In genomic region chr16:2470603-2471015, GRCh38 we compare ENCODE assay signal across 8 cellular contexts. TPM values are rescaled to one million over a fixed set of nuclear protein-coding genes. Genes with fewer than 3 reads are reported as not detected.
A peak's percentile ranks its signal among the peaks of the same experiment; 100 is the strongest.
DNase-seq lines count a peak whose midpoint lies in the region; ATAC-seq and TF ChIP-seq lines count a peak whose summit lies in the region.
"Had no signal": no experiment of that assay in that cellular context is flagged by ENCODE, and none has a peak within 500 bp of the region (broad histone marks: within the 10 kb centered on the region; RNA-seq: fewer than 3 reads in every experiment).

No MANE protein-coding gene starts in this region.

- ATAC-seq in PC-3: no peak
- ATAC-seq in GM18873 (IDR thresholded peaks at IDR 0.05; ENCODE audit: low FRiP score, unreplicated experiment): no peak

- H3F3A ChIP-seq in PC-3 (ENCODE audit: low read length, unreplicated experiment): no peaks in the 10 kb centered on the region

- no peak overlapping the region for H3K4me3 ChIP-seq in PC-3 (ENCODE audit: low read length)

- H3K27me3 ChIP-seq in PC-3 (ENCODE audit: low read length): no peaks in the 10 kb centered on the region

- no peak overlapping the region for H3K4me2 ChIP-seq in PC-3 (ENCODE audit: low read length)

- H3K36me3 Mint-ChIP-seq in osteocyte (ENCODE audit: unreplicated experiment): no peaks in the 10 kb centered on the region

- H2AFZ ChIP-seq in PC-3 (ENCODE audit: low read length): no peak overlapping the region

- H3K27ac Mint-ChIP-seq in osteocyte (ENCODE audit: unreplicated experiment): peak overlapping the region; percentile 44

- no peaks in the 10 kb centered on the region for H3K9me3 ChIP-seq in PC-3 (ENCODE audit: low read length)

- no peak overlapping the region for H3K4me3 Mint-ChIP-seq in osteocyte (ENCODE audit: unreplicated experiment)
- H3K4me3 Mint-ChIP-seq: activated CD4-positive, alpha-beta T cell treated with anti-CD3 and anti-CD28 coated beads, Interleukin-2, amount 10 ng/mL, durations not matched to agents 7 days and 5 days had no signal

- POLR2A ChIA-PET in PC-3 (lab: Charles Lee; ENCODE audit: unreplicated experiment): no interaction called here

- no peaks in the 10 kb centered on the region for H3K9me2 ChIP-seq in PC-3 (replicated peaks; ENCODE audit: low read length)

- H3K4me1 ChIP-seq in PC-3 (ENCODE audit: insufficient read depth, low read length): peaks cover 9% of the 10 kb centered on the region; the same call in 1 of the 2 replicates

- no peaks in the 10 kb centered on the region for H3K36me3 ChIP-seq in PC-3 (ENCODE audit: low read depth, low read length)

- intact Hi-C loops in PC-3 (cut with micrococcal nuclease): no loop called here

- BruUV-seq in PC-3 (replicated peaks; lab: Mats Ljungman, UMichigan): no TSS peak

- H4K20me1 ChIP-seq in PC-3 (ENCODE audit: low read length): no peaks in the 10 kb centered on the region

- DNase-seq in NCI-H748 (lab: John Stamatoyannopoulos, UW; ENCODE audit: unreplicated experiment) (peak; percentile 12), NCI-H748 treated with DMSO at 0.1 percent for 48 hours (lab: John Stamatoyannopoulos, UW) (no peak), PC-3 (peak; percentile 24), osteocyte (ENCODE audit: extremely low spot score, unreplicated experiment) (no peak), NCI-H1105 (lab: John Stamatoyannopoulos, UW) (no peak)
- DNase-seq: activated CD4-positive, alpha-beta T cell treated with anti-CD3 and anti-CD28 coated beads, Interleukin-2, amount 10 ng/mL, durations not matched to agents 7 days and 5 days; cerebellar nuclear complex had no signal

- CTCF ChIA-PET in PC-3 (lab: Charles Lee): no interaction called here

- H3K9me3 Mint-ChIP-seq in osteocyte (ENCODE audit: unreplicated experiment): no peaks in the 10 kb centered on the region
- H3K9me3 Mint-ChIP-seq: activated CD4-positive, alpha-beta T cell treated with anti-CD3 and anti-CD28 coated beads, Interleukin-2, amount 10 ng/mL, durations not matched to agents 7 days and 5 days had no signal

- H3K4me1 Mint-ChIP-seq in osteocyte (ENCODE audit: unreplicated experiment): peaks cover 34% of the 10 kb centered on the region

- H3K79me2 ChIP-seq in PC-3 (ENCODE audit: low read length): peaks cover 2% of the 10 kb centered on the region

- H3K27me3 Mint-ChIP-seq in osteocyte (ENCODE audit: unreplicated experiment): no peaks in the 10 kb centered on the region

- TF ChIP-seq CTCF in PC-3 (conservative IDR thresholded peaks at IDR 0.05; ENCODE audit: low read depth, low read length): no peak
- no peak for TF ChIP-seq CTCF in osteocyte (IDR thresholded peaks at IDR 0.05)

- H3K27ac ChIP-seq in PC-3 (ENCODE audit: low read length): no peak overlapping the region

- H3K9ac ChIP-seq in PC-3 (ENCODE audit: low read length): no peak overlapping the region

RNA-seq across cellular contexts. Expression of gene NTN3, which starts 0.5 kb away (rescaled TPM):
- total RNA-seq in PC-3 (2014; rRNA removed) (not detected in 2 replicates), osteocyte (1.4 and 1.8 TPM in 2 replicates)
- total RNA-seq: activated CD4-positive, alpha-beta T cell treated with anti-CD3 and anti-CD28 coated beads, Interleukin-2, amount 10 ng/mL, durations not matched to agents 7 days and 5 days had no signal

RNA-seq across cellular contexts. Expression of gene TBC1D24, which starts 4.3 kb away (rescaled TPM):
- total RNA-seq in PC-3 (2014; rRNA removed) (11.3 and 15.2 TPM in 2 replicates), osteocyte (15.4 and 17.4 TPM in 2 replicates)

RNA-seq across cellular contexts. Expression of gene TEDC2, which starts 10.7 kb away (rescaled TPM):
- total RNA-seq in PC-3 (2014; rRNA removed): 35.5 and 44.9 TPM in 2 replicates
- total RNA-seq in osteocyte: 4.4 and 6.7 TPM in 2 replicates

RNA-seq across cellular contexts. Expression of gene CCNF, which starts 41.4 kb away (rescaled TPM):
- total RNA-seq in PC-3 (2014; rRNA removed): 26.8 and 31.4 TPM in 2 replicates
- 8.0 and 10.0 TPM in 2 replicates for total RNA-seq in osteocyte

RNA-seq across cellular contexts. Expression of gene ATP6V0C, which starts 43.1 kb away (rescaled TPM):
- total RNA-seq in PC-3 (2014; rRNA removed) (67.4 and 80.2 TPM in 2 replicates), osteocyte (208 and 211 TPM in 2 replicates)

Comparison
In these comparisons a context has a peak if more than half of its experiments do, and no peak if none do; other contexts are left out.
1. DNase-seq: peak in NCI-H748 (single experiment) and PC-3 (single experiment); none in NCI-H748 treated with DMSO at 0.1 percent for 48 hours (single experiment), osteocyte (single experiment) and NCI-H1105 (single experiment).